Comparison of ENCODE assay signal across 25 cellular contexts in genomic region chr4:87934157-87934704, GRCh38. TPM values are rescaled to one million over a fixed set of nuclear protein-coding genes. Genes with fewer than 3 reads are reported as not detected.
DNase-seq lines count a peak whose midpoint lies in the region; ATAC-seq, FAIRE-seq and TF ChIP-seq lines count a peak whose summit lies in the region.
"Had no signal": no experiment of that assay in that cellular context is flagged by ENCODE, and none has a peak within 500 bp of the region (broad histone marks: within the 10 kb centered on the region; RNA-seq: fewer than 3 reads in every experiment).

No MANE protein-coding gene starts in this region.

- no peak overlapping the region for H3T11ph ChIP-seq in H9 (ENCODE audit: low read length)

- ATAC-seq in GM19328 (IDR thresholded peaks at IDR 0.05; ENCODE audit: unreplicated experiment) (no peak), HG03196 (IDR thresholded peaks at IDR 0.05; ENCODE audit: unreplicated experiment) (no peak)
- ATAC-seq: A549 had no signal

- TF ChIP-seq RAD21 in H1 (IDR thresholded peaks at IDR 0.05 in 1 of 2, conservative IDR thresholded peaks at IDR 0.05 in 1 of 2; ENCODE audit: low read depth in 2 of 2, low read length in 2 of 2), result no peak

- H2AK5ac ChIP-seq in H9 (ENCODE audit: insufficient read length, low read length), result no peak overlapping the region
- no peak overlapping the region for H2AK5ac ChIP-seq in H1 (ENCODE audit: low read depth, low read length)

- H3K23me2 ChIP-seq in H9 (ENCODE audit: insufficient read length, low read depth, low read length, poor library complexity, severe bottlenecking) (no peaks in the 10 kb centered on the region), H1 (ENCODE audit: low read depth, low read length) (no peaks in the 10 kb centered on the region)

- no peak overlapping the region for H3K4me2 ChIP-seq in H9 (ENCODE audit: insufficient read depth, insufficient read length, low read length)
- peak overlapping the region; percentile 44 to 57; a peak in 2 of 4 replicates for H3K4me2 ChIP-seq in H1 (ENCODE audit: insufficient read depth in 1 of 2, low read depth in 2 of 2, low read length in 2 of 2)
- H3K4me2 ChIP-seq: A549; BLaER1 treated with 17β-estradiol and CSF1 and Interleukin-3, amounts not matched to agents 10 nM and 100 nM had no signal

- H3K23ac ChIP-seq in H9 (ENCODE audit: insufficient read length, low read depth, low read length) (no peak overlapping the region), H1 (ENCODE audit: insufficient read length) (no peak overlapping the region)

- peak overlapping the region; percentile 59 to 88 (median 75); a peak in 6 of 7 replicates for H3K27ac Mint-ChIP-seq in H9
- H3K27ac Mint-ChIP-seq: CD14-positive monocyte; CD4-positive, alpha-beta T cell; CD8-positive, alpha-beta memory T cell had no signal

- TF ChIP-seq POLR2A in H1 (IDR thresholded peaks at IDR 0.05; ENCODE audit: control extremely low read depth in 1 of 2, low read depth in 2 of 2, low read length in 2 of 2), result peak in 1 of 2 experiments; percentile 62; a peak in 1 of 3 replicates

- H3K18ac ChIP-seq in H9 (ENCODE audit: insufficient read length, low read depth, low read length) (no peak overlapping the region), H1 (ENCODE audit: extremely low read depth, low read length) (no peak overlapping the region)

- peak overlapping the region; percentile 12 to 21; a peak in 1 of 5 replicates for H3K4me3 Mint-ChIP-seq in H9
- H3K4me3 Mint-ChIP-seq: CD14-positive monocyte; CD4-positive, alpha-beta T cell; CD8-positive, alpha-beta memory T cell had no signal

- H4K20me1 ChIP-seq in H9 (ENCODE audit: control insufficient read depth, insufficient read depth, insufficient read length), result no peaks in the 10 kb centered on the region
- H4K20me1 ChIP-seq in H1 (replicated peaks in 1 of 2; ENCODE audit: control insufficient read depth in 1 of 2, insufficient read depth in 2 of 2, low read length in 2 of 2), result no peaks in the 10 kb centered on the region
- H4K20me1 ChIP-seq: BLaER1 treated with 17β-estradiol and CSF1 and Interleukin-3, amounts not matched to agents 10 nM and 100 nM had no signal

- no peak for TF ChIP-seq CTCF in H9 (conservative IDR thresholded peaks at IDR 0.05)
- no peak for TF ChIP-seq CTCF in H1 (IDR thresholded peaks at IDR 0.05; ENCODE audit: control extremely low read depth in 1 of 3, insufficient read depth in 1 of 3, low read depth in 1 of 3, low read length in 3 of 3)

- no peak for DNase-seq in H9
- DNase-seq in H1 (ENCODE audit: low read depth in 1 of 2, low spot score in 2 of 2), result no peak
- no peak for DNase-seq in hippocampal formation (lab: John Stamatoyannopoulos, UW)
- no peak for DNase-seq in SW 1271 (lab: John Stamatoyannopoulos, UW)
- DNase-seq: 8988T; ACHN; AML-193; BE2C; CD4-positive, alpha-beta T cell; CD8-positive, alpha-beta memory T cell; DMS 273 treated with DMSO at 0.1 percent for 48 hours; DMS53; DND-41 had no signal

- TF ChIP-seq EP300 in H1 (IDR thresholded peaks at IDR 0.05; ENCODE audit: borderline replicate concordance in 1 of 2, low read depth in 2 of 2, low read length in 2 of 2), result no peak

- FAIRE-seq in H1 (lab: Jason Lieb, UNC), result no peak
- FAIRE-seq: A549, D721Med, G401.6, GM12892, GM19239 had no signal

- no peak overlapping the region for H3K9ac ChIP-seq in H9 (ENCODE audit: extremely low read depth, insufficient read length, low read length)
- H3K9ac ChIP-seq in HUES64 (ENCODE audit: low read depth, low read length), result no peak overlapping the region
- H3K9ac ChIP-seq in H1 (replicated peaks in 1 of 4; ENCODE audit: extremely low read depth in 1 of 4, low read depth in 3 of 4, low read length in 3 of 4), result no peak overlapping the region
- no peak overlapping the region for H3K9ac ChIP-seq in iPS-20b (ENCODE audit: low read depth, low read length)
- H3K9ac ChIP-seq: BLaER1 treated with 17β-estradiol and CSF1 and Interleukin-3, amounts not matched to agents 10 nM and 100 nM had no signal

- POLR2A ChIA-PET in H1 (lab: Charles Lee; ENCODE audit: partially characterized antibody), result interaction anchor here (0.6 to 13.6 kb wide), 23 partner anchors 8 to 720 kb away, joined by 3 to 369 read pairs (median 6); partner anchors contain the start of gene SPP1

- H3K36me3 ChIP-seq in HUES64 (ENCODE audit: insufficient read depth, low read length), result peaks cover 29% of the 10 kb centered on the region
- peaks cover 0 to 57% (median 9%) of the 10 kb centered on the region in 4 experiments; a peak in 5 of 8 replicates for H3K36me3 ChIP-seq in H1 (ENCODE audit: control insufficient read depth in 2 of 4, insufficient read depth in 4 of 4, low read length in 3 of 4)
- peaks cover 24% of the 10 kb centered on the region for H3K36me3 ChIP-seq in iPS-20b (ENCODE audit: insufficient read depth, low read depth, low read length)
- H3K36me3 ChIP-seq: BE2C; BLaER1 treated with 17β-estradiol and CSF1 and Interleukin-3, amounts not matched to agents 10 nM and 100 nM; HAP-1 had no signal

- peaks cover 20 to 33% of the 10 kb centered on the region in 2 experiments for H3K4me1 Mint-ChIP-seq in H9
- H3K4me1 Mint-ChIP-seq: CD14-positive monocyte had no signal

- H2AFZ ChIP-seq in H9 (ENCODE audit: low read length) (no peak overlapping the region), H1 (ENCODE audit: low read length) (no peak overlapping the region)

- H3K79me2 ChIP-seq in H9 (ENCODE audit: insufficient read depth, low read length) (no peaks in the 10 kb centered on the region), H1 (ENCODE audit: control insufficient read depth in 1 of 2, insufficient read depth in 2 of 2, low read length in 2 of 2) (peaks cover 0 to 25% of the 10 kb centered on the region in 2 experiments; a peak in 2 of 4 replicates)

- H3K9me3 ChIP-seq in H9 (ENCODE audit: control insufficient read depth, low read depth, low read length) (no peaks in the 10 kb centered on the region), HUES64 (ENCODE audit: insufficient read depth, low read depth, low read length) (no peaks in the 10 kb centered on the region), H1 (ENCODE audit: insufficient read depth in 2 of 2, low read depth in 1 of 2, low read length in 1 of 2) (no peaks in the 10 kb centered on the region), iPS-20b (ENCODE audit: insufficient read depth, low read depth, low read length) (no peaks in the 10 kb centered on the region)
- H3K9me3 ChIP-seq: BE2C had no signal

- H4K8ac ChIP-seq in H9 (replicated peaks; ENCODE audit: insufficient read length, low read depth, low read length), result no peak overlapping the region
- no peak overlapping the region for H4K8ac ChIP-seq in H1 (ENCODE audit: extremely low read depth, insufficient read depth, low read length)

- H3K14ac ChIP-seq in H9 (ENCODE audit: insufficient read depth, low read length) (no peak overlapping the region), H1 (ENCODE audit: insufficient read length) (no peak overlapping the region)

- H3K4me3 ChIP-seq in HUES64 (ENCODE audit: low read length) (peak overlapping the region; percentile 40; the same call in 1 of the 2 replicates), H1 (ENCODE audit: extremely low read depth in 1 of 4, insufficient read depth in 2 of 4, low read depth in 3 of 4, low read length in 4 of 4) (peak overlapping the region in 1 of 4 experiments; percentile 59; a peak in 2 of 8 replicates), iPS-20b (ENCODE audit: low read length) (peak overlapping the region; percentile 71; the same call in 1 of the 2 replicates)
- H3K4me3 ChIP-seq: A549; BLaER1 treated with 17β-estradiol and CSF1 and Interleukin-3, amounts not matched to agents 10 nM and 100 nM; HAP-1 had no signal

- H3K56ac ChIP-seq in H9 (ENCODE audit: insufficient read length, low read depth, low read length) (no peak overlapping the region), H1 (replicated peaks; ENCODE audit: insufficient read length, low read depth, low read length) (no peak overlapping the region)

- H2BK120ac ChIP-seq in H9 (ENCODE audit: low read depth, low read length, poor library complexity, severe bottlenecking), result no peak overlapping the region
- no peak overlapping the region for H2BK120ac ChIP-seq in H1 (replicated peaks; ENCODE audit: low read depth, low read length)

- H3K4me1 ChIP-seq in H9 (ENCODE audit: insufficient read depth, low read length), result no peaks in the 10 kb centered on the region; the same call in 1 of the 2 replicates
- peaks cover 13% of the 10 kb centered on the region for H3K4me1 ChIP-seq in HUES64 (ENCODE audit: insufficient read depth, low read length)
- peaks cover 0 to 3% (median 0%) of the 10 kb centered on the region in 4 experiments; a peak in 2 of 7 replicates for H3K4me1 ChIP-seq in H1 (replicated peaks in 1 of 4; ENCODE audit: control insufficient read depth in 3 of 4, insufficient read depth in 4 of 4, low read length in 3 of 4)
- peaks cover 7% of the 10 kb centered on the region; the same call in 1 of the 2 replicates for H3K4me1 ChIP-seq in iPS-20b (ENCODE audit: insufficient read depth, low read length)
- H3K4me1 ChIP-seq: A549, BE2C, HAP-1 had no signal

- no peak overlapping the region for H4K5ac ChIP-seq in H9 (ENCODE audit: insufficient read length, low read depth, low read length)
- no peak overlapping the region for H4K5ac ChIP-seq in H1 (ENCODE audit: insufficient read length, low read depth, low read length)

- H3K9me3 Mint-ChIP-seq in H9, result no peaks in the 10 kb centered on the region

- no peak overlapping the region for H2BK20ac ChIP-seq in H9 (ENCODE audit: low read depth, low read length, poor library complexity, severe bottlenecking)
- H2BK20ac ChIP-seq in H1 (ENCODE audit: low read length), result no peak overlapping the region

- H2BK5ac ChIP-seq in H9 (ENCODE audit: insufficient read length, low read length) (no peak overlapping the region), H1 (ENCODE audit: low read depth, low read length) (no peak overlapping the region)

- H4K91ac ChIP-seq in H9 (ENCODE audit: insufficient read length, low read depth, low read length), result no peak overlapping the region
- H4K91ac ChIP-seq in H1 (replicated peaks; ENCODE audit: insufficient read length, low read length), result no peak overlapping the region

- H3K4ac ChIP-seq in H9 (ENCODE audit: low read depth, low read length) (no peak overlapping the region), H1 (replicated peaks; ENCODE audit: insufficient read length, low read depth, low read length) (no peak overlapping the region)

- no peak overlapping the region for H3K27ac ChIP-seq in H9 (ENCODE audit: insufficient read length, low read depth, low read length)
- peak overlapping the region; percentile 52; the same call in 1 of the 2 replicates for H3K27ac ChIP-seq in HUES64 (ENCODE audit: low read depth, low read length)
- no peak overlapping the region for H3K27ac ChIP-seq in H1 (ENCODE audit: low read depth, low read length)
- H3K27ac ChIP-seq in iPS-20b (ENCODE audit: low read length), result no peak overlapping the region
- H3K27ac ChIP-seq: A549; BLaER1 treated with 17β-estradiol and CSF1 and Interleukin-3, amounts not matched to agents 10 nM and 100 nM had no signal

- no peaks in the 10 kb centered on the region for H3K27me3 ChIP-seq in H9 (ENCODE audit: insufficient read depth, low read length)
- no peaks in the 10 kb centered on the region for H3K27me3 ChIP-seq in HUES64 (ENCODE audit: insufficient read depth, low read length)
- H3K27me3 ChIP-seq in H1 (replicated peaks in 1 of 4; ENCODE audit: control insufficient read depth in 3 of 4, extremely low read depth in 1 of 4, insufficient read depth in 3 of 4, low read length in 3 of 4), result no peaks in the 10 kb centered on the region
- H3K27me3 ChIP-seq in iPS-20b (ENCODE audit: insufficient read depth, low read length), result no peaks in the 10 kb centered on the region
- H3K27me3 ChIP-seq: BLaER1 treated with 17β-estradiol and CSF1 and Interleukin-3, amounts not matched to agents 10 nM and 100 nM had no signal

- H3K79me1 ChIP-seq in H9 (ENCODE audit: insufficient read depth, low read depth, low read length, poor library complexity, severe bottlenecking), result no peaks in the 10 kb centered on the region
- no peaks in the 10 kb centered on the region for H3K79me1 ChIP-seq in H1 (ENCODE audit: low read depth, low read length)

- WGBS in H9 (ENCODE audit: extremely low coverage, insufficient read length, low lambda C conversion rate), result no CpG with 5 or more reads among the region's 2 CpGs
- WGBS in HUES64, result 90% methylated on average over 2 of the region's 2 CpGs
- 64% methylated on average over 2 of the region's 2 CpGs; no CpG with 5 or more reads in 1 of the 2 experiments for WGBS in H1 (ENCODE audit: extremely low coverage in 1 of 2, insufficient coverage in 1 of 2, insufficient read length in 1 of 2, insufficient replicate concordance in 2 of 2, low coverage in 1 of 2, low lambda C conversion rate in 2 of 2, missing lambda C conversion rate in 1 of 2), 2 experiments

- no peak overlapping the region for H2BK12ac ChIP-seq in H9 (ENCODE audit: insufficient read length, low read depth, low read length)
- H2BK12ac ChIP-seq in H1 (ENCODE audit: low read depth, low read length), result no peak overlapping the region

- H2BK15ac ChIP-seq in H9 (ENCODE audit: low read depth, low read length), result no peak overlapping the region
- no peak overlapping the region for H2BK15ac ChIP-seq in H1 (ENCODE audit: low read length)

- CTCF ChIA-PET in H1 (lab: Charles Lee; ENCODE audit: partially characterized antibody), result interaction anchor here (1.2 to 1.9 kb wide), 4 partner anchors 26 to 81 kb away, joined by 3 to 5 read pairs (median 4); no protein-coding TSS in a partner anchor

- no peaks in the 10 kb centered on the region for H3K27me3 Mint-ChIP-seq in H9 (ENCODE audit: low read depth)
- H3K27me3 Mint-ChIP-seq: CD4-positive, alpha-beta T cell had no signal

- peaks cover 19 to 32% (median 31%) of the 10 kb centered on the region in 3 experiments for H3K36me3 Mint-ChIP-seq in H9 (ENCODE audit: insufficient read depth in 1 of 3, low read depth in 3 of 3)
- H3K36me3 Mint-ChIP-seq: CD14-positive monocyte had no signal

RNA-seq across cellular contexts. Expression of gene SPP1, which starts 41.3 kb away (rescaled TPM):
- 13.2 and 15.5 TPM in 2 replicates for total RNA-seq in H9 (2021)
- polyA plus RNA-seq in HUES64 (2013, experiment 1 of 2), result 36.8 TPM
- 34.9 TPM for polyA plus RNA-seq in HUES64 (2013, experiment 2 of 2)
- total RNA-seq in H1 (2021; fragmentation: NEBNext Ultra II Directional; extraction: Animal tissue kit (Norgen Biotek cat#: 25700)), result 22.3 and 26.5 TPM in 2 replicates
- polyA plus RNA-seq in H1 (2011; rRNA removed), result 10.1 and 13.7 TPM in 2 replicates
- 13.1 TPM for polyA plus RNA-seq in H1 (2011; cell fraction: cytosol; rRNA removed)
- 18.0 TPM for polyA plus RNA-seq in H1 (2011; cell fraction: nucleus; rRNA removed)
- 10.5 to 20.8 TPM (median 13.8 TPM) in 4 replicates for polyA plus RNA-seq in H1 (2012, experiment 1 of 2)
- 1.6 TPM for polyA plus RNA-seq in H1 (2012, experiment 2 of 2)
- 85.8 TPM for polyA plus RNA-seq in H1 (2013, experiment 1 of 2)
- 106 TPM for polyA plus RNA-seq in H1 (2013, experiment 2 of 2)
- 19.6 and 21.0 TPM in 2 replicates for polyA minus RNA-seq in H1 (2011; rRNA and poly(A)+ RNA removed)
- 5.9 TPM for polyA minus RNA-seq in H1 (2011; cell fraction: cytosol; rRNA and poly(A)+ RNA removed)
- 7.3 TPM for polyA minus RNA-seq in H1 (2011; cell fraction: nucleus; rRNA and poly(A)+ RNA removed)
- total RNA-seq: CD4-positive, alpha-beta T cell had no signal
- polyA plus RNA-seq: CD14-positive monocyte; CD8-positive, alpha-beta memory T cell had no signal
